17 cellular contexts compared by ENCODE assay signal in genomic region chr10:77333610-77334340, GRCh38.
DNase-seq lines count a peak whose midpoint lies in the region; ATAC-seq lines count a peak whose summit lies in the region.
"Had no signal": no experiment of that assay in that cellular context is flagged by ENCODE, and none has a peak within 500 bp of the region (broad histone marks: within the 10 kb centered on the region; RNA-seq: fewer than 3 reads in every experiment).

No MANE protein-coding gene starts in this region.

- ATAC-seq in GM21367 (IDR thresholded peaks at IDR 0.05; ENCODE audit: unreplicated experiment): no peak
- ATAC-seq: activated naive CD8-positive, alpha-beta T cell treated with anti-CD3 and anti-CD28 coated beads, Interleukin-2, amount 50 U/mL, for 24 hours; GM12878; Right ventricle myocardium inferior had no signal

- H3K4me1 Mint-ChIP-seq in activated naive CD4-positive, alpha-beta T cell treated with anti-CD3 and anti-CD28 coated beads, Interleukin-2, amount 10 ng/mL, durations not matched to agents 7 days and 5 days: no peaks in the 10 kb centered on the region
- H3K4me1 Mint-ChIP-seq: activated naive CD8-positive, alpha-beta T cell treated with anti-CD3 and anti-CD28 coated beads, Interleukin-2, amount 50 U/mL, for 24 hours; neural progenitor cell had no signal

- DNase-seq in Daoy (ENCODE audit: low read depth): peak; percentile 74
- peak; percentile 92 for DNase-seq in NCI-H146 (lab: John Stamatoyannopoulos, UW)
- peak; percentile 78 for DNase-seq in amniotic epithelial cell (ENCODE audit: low read depth)
- DNase-seq in myocyte (ENCODE audit: low read depth): peak; percentile 39
- no peak for DNase-seq in T-helper 2 cell
- no peak for DNase-seq in NCI-H2196 treated with DMSO at 0.1 percent for 48 hours (lab: John Stamatoyannopoulos, UW; ENCODE audit: unreplicated experiment)
- no peak for DNase-seq in activated naive CD4-positive, alpha-beta T cell treated with anti-CD3 and anti-CD28 coated beads, Interleukin-2, amount 10 ng/mL, durations not matched to agents 7 days and 5 days
- DNase-seq: activated naive CD8-positive, alpha-beta T cell treated with anti-CD3 and anti-CD28 coated beads, Interleukin-2, amount 50 U/mL, for 24 hours; kidney; NCI-H1105 treated with DMSO at 0.1 percent for 48 hours; spleen; upper lobe of left lung had no signal

- H3K4me3 Mint-ChIP-seq in activated naive CD4-positive, alpha-beta T cell treated with anti-CD3 and anti-CD28 coated beads, Interleukin-2, amount 10 ng/mL, durations not matched to agents 7 days and 5 days: no peak overlapping the region
- H3K4me3 Mint-ChIP-seq: activated naive CD8-positive, alpha-beta T cell treated with anti-CD3 and anti-CD28 coated beads, Interleukin-2, amount 50 U/mL, for 24 hours; dendritic cell treated with granulocyte-macrophage colony-stimulating factor and Interleukin-4, amounts not matched to agents 40 ng/mL and 50 ng/mL, for 4 days; neural progenitor cell had no signal

- no peaks in the 10 kb centered on the region for H3K36me3 Mint-ChIP-seq in activated naive CD4-positive, alpha-beta T cell treated with anti-CD3 and anti-CD28 coated beads, Interleukin-2, amount 10 ng/mL, durations not matched to agents 7 days and 5 days
- H3K36me3 Mint-ChIP-seq: neural progenitor cell had no signal

- CTCF ChIA-PET in activated naive CD4-positive, alpha-beta T cell treated with anti-CD3 and anti-CD28 coated beads, Interleukin-2, amount 10 ng/mL, durations not matched to agents 7 days and 5 days (lab: Charles Lee): no interaction called here

- H3K27ac Mint-ChIP-seq in activated naive CD4-positive, alpha-beta T cell treated with anti-CD3 and anti-CD28 coated beads, Interleukin-2, amount 10 ng/mL, durations not matched to agents 7 days and 5 days: no peak overlapping the region
- H3K27ac Mint-ChIP-seq: activated naive CD8-positive, alpha-beta T cell treated with anti-CD3 and anti-CD28 coated beads, Interleukin-2, amount 50 U/mL, for 24 hours; dendritic cell treated with granulocyte-macrophage colony-stimulating factor and Interleukin-4, amounts not matched to agents 40 ng/mL and 50 ng/mL, for 4 days; neural progenitor cell had no signal

- H3K27me3 Mint-ChIP-seq in activated naive CD4-positive, alpha-beta T cell treated with anti-CD3 and anti-CD28 coated beads, Interleukin-2, amount 10 ng/mL, durations not matched to agents 7 days and 5 days: no peaks in the 10 kb centered on the region

- peaks cover 1% of the 10 kb centered on the region for H3K9me3 Mint-ChIP-seq in activated naive CD4-positive, alpha-beta T cell treated with anti-CD3 and anti-CD28 coated beads, Interleukin-2, amount 10 ng/mL, durations not matched to agents 7 days and 5 days
- H3K9me3 Mint-ChIP-seq: dendritic cell treated with granulocyte-macrophage colony-stimulating factor and Interleukin-4, amounts not matched to agents 40 ng/mL and 50 ng/mL, for 4 days had no signal

Comparison
In these comparisons a context has a peak if more than half of its experiments do, and no peak if none do; other contexts are left out.
1. DNase-seq: peak in Daoy (single experiment), NCI-H146 (single experiment), amniotic epithelial cell (single experiment) and myocyte (single experiment); none in T-helper 2 cell (0 of 5), NCI-H2196 treated with DMSO at 0.1 percent for 48 hours (single experiment) and activated naive CD4-positive, alpha-beta T cell treated with anti-CD3 and anti-CD28 coated beads, Interleukin-2, amount 10 ng/mL, durations not matched to agents 7 days and 5 days (single experiment).